8 cellular contexts compared by ENCODE assay signal in the genomic region with DNA sequence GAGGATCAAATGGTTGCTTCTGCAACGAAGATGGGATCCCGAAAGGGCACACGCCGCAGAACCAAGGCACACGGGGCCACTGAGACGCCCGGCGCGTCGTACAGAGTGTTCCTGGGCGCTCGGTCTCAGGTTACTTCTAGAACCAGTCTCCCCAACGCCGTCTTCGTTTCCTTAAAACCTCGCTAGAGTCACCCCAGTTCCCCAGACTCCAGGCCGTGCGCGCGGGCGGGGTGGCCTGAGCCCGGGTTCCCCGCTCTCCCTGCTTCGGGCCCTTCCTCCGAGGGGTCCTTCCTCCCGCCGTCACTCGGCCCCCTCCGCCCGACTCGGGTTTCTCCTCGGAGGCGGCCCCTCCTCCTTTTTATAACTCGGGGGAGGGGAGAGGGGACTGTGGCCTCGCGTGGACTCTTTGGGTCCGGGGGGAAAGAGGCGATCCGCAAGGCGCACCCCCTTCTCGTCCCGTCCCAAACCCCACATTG. TPM values are rescaled to one million over a fixed set of nuclear protein-coding genes. Genes with fewer than 3 reads are reported as not detected.
DNase-seq lines count a peak whose midpoint lies in the region; ATAC-seq, FAIRE-seq and TF ChIP-seq lines count a peak whose summit lies in the region.

No MANE protein-coding gene starts in this region.

- peak overlapping the region; percentile 77 for H3K4me3 ChIP-seq in CD8-positive, alpha-beta T cell (ENCODE audit: low read depth, low read length)
- H3K4me3 ChIP-seq in NB4 (ENCODE audit: low read depth, low read length) (peak overlapping the region; percentile 79), esophagus (ENCODE audit: low read depth in 1 of 2, low read length in 2 of 2) (peak overlapping the region; percentile 75 to 77), muscle layer of colon (ENCODE audit: low read depth in 1 of 2, low read length in 2 of 2) (peak overlapping the region; percentile 85 to 88), tibial artery (peak overlapping the region; percentile 81 to 96)

- ATAC-seq in CD8-positive, alpha-beta T cell, result peak; percentile 14

- no peak overlapping the region for H3K27ac Mint-ChIP-seq in CD8-positive, alpha-beta T cell

- H3K9ac ChIP-seq in muscle layer of colon (ENCODE audit: low read length), result peak overlapping the region; percentile 92

- CTCF ChIA-PET in CD8-positive, alpha-beta T cell (lab: Charles Lee), result interaction anchor here (0.8 kb wide), 1 partner anchor 1320 kb away, joined by 3 read pairs; no protein-coding TSS in a partner anchor

- intact Hi-C loops in CD8-positive, alpha-beta T cell (cut with DNase I, micrococcal nuclease), result loop anchor here (1.0 to 10.0 kb wide), 11 partner anchors 253 to 1508 kb away; a partner anchor contains a TSS
- intact Hi-C loops in tibial artery (cut with DNase I; ENCODE audit: low total_unique reads), result loop anchor here (2.0 to 5.0 kb wide), 2 partner anchors 152 to 344 kb away; a partner anchor contains a TSS

- peak overlapping the region; percentile 88 for H3K4me3 Mint-ChIP-seq in CD8-positive, alpha-beta T cell

- H3K36me3 ChIP-seq in CD8-positive, alpha-beta T cell (ENCODE audit: insufficient read depth, low read length), result no peaks in the 10 kb centered on the region
- H3K36me3 ChIP-seq in esophagus (ENCODE audit: control insufficient read depth in 2 of 2, insufficient read depth in 2 of 2, low read length in 1 of 2), result no peaks in the 10 kb centered on the region
- no peaks in the 10 kb centered on the region for H3K36me3 ChIP-seq in muscle layer of colon (ENCODE audit: insufficient read depth, low read length)
- H3K36me3 ChIP-seq in tibial artery, result no peaks in the 10 kb centered on the region

- H3K4me1 Mint-ChIP-seq in CD8-positive, alpha-beta T cell (ENCODE audit: low read depth), result peaks cover 13% of the 10 kb centered on the region

- peak overlapping the region; percentile 14 for H3K27ac ChIP-seq in CD8-positive, alpha-beta T cell (ENCODE audit: low read depth, low read length)
- H3K27ac ChIP-seq in esophagus (ENCODE audit: low read depth in 2 of 2, low read length in 1 of 2), result peak overlapping the region; percentile 95 to 99
- H3K27ac ChIP-seq in muscle layer of colon (ENCODE audit: low read depth, low read length), result peak overlapping the region; percentile 94
- peak overlapping the region; percentile 99 for H3K27ac ChIP-seq in tibial artery

- no peak for TF ChIP-seq CTCF in CD8-positive, alpha-beta T cell (IDR thresholded peaks at IDR 0.05)
- TF ChIP-seq CTCF in NB4 (IDR thresholded peaks at IDR 0.05; ENCODE audit: low read depth, low read length) (no peak), tibial artery (IDR thresholded peaks at IDR 0.05) (no peak)

- peaks cover 3% of the 10 kb centered on the region for H3K36me3 Mint-ChIP-seq in CD8-positive, alpha-beta T cell

- TF ChIP-seq POLR2A in H54 (IDR thresholded peaks at IDR 0.05; ENCODE audit: low read depth, low read length) (no peak), NB4 (IDR thresholded peaks at IDR 0.05; ENCODE audit: extremely low read depth, insufficient read length) (peak; percentile 26)

- DNase-seq in CD8-positive, alpha-beta T cell, result peak in 5 of 7 experiments; percentile 9 to 60 (median 28)
- DNase-seq in H54 (ENCODE audit: insufficient read length, low spot score) (peak; percentile 66), NB4 (ENCODE audit: low read depth) (peak; percentile 77), tibial artery (peak; percentile 55 to 81), NCI-H1436 treated with DMSO at 0.1 percent for 48 hours (lab: John Stamatoyannopoulos, UW) (no peak)
- peak; percentile 74 for DNase-seq in activated CD8-positive, alpha-beta memory T cell treated with anti-CD3 and anti-CD28 coated beads for 24 hours

- FAIRE-seq in H54 (lab: Jason Lieb, UNC), result no peak

- H3K9me3 ChIP-seq in CD8-positive, alpha-beta T cell (ENCODE audit: low read length), result no peaks in the 10 kb centered on the region
- H3K9me3 ChIP-seq in esophagus (ENCODE audit: control insufficient read depth in 2 of 2, insufficient read depth in 1 of 2, low read depth in 1 of 2, low read length in 1 of 2) (peaks cover 0 to 5% of the 10 kb centered on the region in 2 donors), muscle layer of colon (ENCODE audit: low read length) (no peaks in the 10 kb centered on the region), tibial artery (no peaks in the 10 kb centered on the region)

- POLR2A ChIA-PET in CD8-positive, alpha-beta T cell (lab: Charles Lee), result no interaction called here

- peaks cover 25% of the 10 kb centered on the region for H3K4me1 ChIP-seq in CD8-positive, alpha-beta T cell (ENCODE audit: insufficient read depth, low read length)
- H3K4me1 ChIP-seq in esophagus (ENCODE audit: control insufficient read depth in 2 of 2, insufficient read depth in 2 of 2, low read length in 1 of 2) (peaks cover 0 to 14% of the 10 kb centered on the region in 2 donors), muscle layer of colon (ENCODE audit: insufficient read depth, low read length) (peaks cover 3% of the 10 kb centered on the region), tibial artery (peaks cover 0 to 41% (median 23%) of the 10 kb centered on the region in 4 donors)

- peaks cover 10% of the 10 kb centered on the region for H3K27me3 Mint-ChIP-seq in CD8-positive, alpha-beta T cell (ENCODE audit: low read depth)

- H3K9me3 Mint-ChIP-seq in CD8-positive, alpha-beta T cell, result no peaks in the 10 kb centered on the region

- peaks cover 28% of the 10 kb centered on the region for H3K27me3 ChIP-seq in CD8-positive, alpha-beta T cell (ENCODE audit: insufficient read depth, low read length)
- no peaks in the 10 kb centered on the region for H3K27me3 ChIP-seq in esophagus (ENCODE audit: control insufficient read depth in 1 of 2, insufficient read depth in 2 of 2, low read length in 2 of 2)
- no peaks in the 10 kb centered on the region for H3K27me3 ChIP-seq in muscle layer of colon (ENCODE audit: control insufficient read depth in 1 of 2, insufficient read depth in 2 of 2, low read length in 2 of 2)
- no peaks in the 10 kb centered on the region for H3K27me3 ChIP-seq in tibial artery

- 1% methylated on average over 41 to 42 of the region's 42 CpGs for WGBS in esophagus, 2 donors

RNA-seq across cellular contexts. Expression of a gene that starts 0.8 kb away (rescaled TPM):
- total RNA-seq in CD8-positive, alpha-beta T cell, result under 1 TPM; 0.73 to 0.97 TPM
- polyA plus RNA-seq in esophagus, result 1 to 10 TPM; 2.7 to 5.7 TPM

RNA-seq across cellular contexts. Expression of a gene that starts 40.2 kb away (rescaled TPM):
- not detected for total RNA-seq in CD8-positive, alpha-beta T cell
- polyA plus RNA-seq in esophagus, result not detected

Comparison
In these comparisons a context has a peak if more than half of its experiments do, and no peak if none do; other contexts are left out.
1. H3K27ac ChIP-seq: peak in every context shown above with its lines; median percentile 99 in tibial artery; 97 in esophagus; 94 in muscle layer of colon; 14 in CD8-positive, alpha-beta T cell.